29 cellular contexts compared by ENCODE assay signal in the genomic region with DNA sequence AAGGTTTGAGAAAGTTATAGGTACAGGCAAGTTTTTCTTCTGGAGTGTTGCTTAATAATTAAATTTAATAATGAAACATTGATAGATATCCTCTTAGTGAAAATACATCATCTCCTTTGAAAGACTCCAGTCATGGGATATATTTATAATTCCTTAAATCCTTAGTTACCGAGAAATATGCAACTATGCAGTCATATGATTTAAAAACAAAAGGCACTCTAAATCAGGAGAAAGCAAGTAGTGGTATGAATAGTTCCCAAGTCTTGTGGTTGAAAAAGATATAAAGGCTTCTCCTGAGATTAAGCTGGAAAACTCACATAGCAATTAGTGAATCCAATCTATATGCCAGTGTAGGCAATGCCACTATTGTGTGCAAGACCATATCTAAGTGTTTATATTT.
"Had no signal": no experiment of that assay in that cellular context is flagged by ENCODE, and none has a peak within 500 bp of the region (broad histone marks: within the 10 kb centered on the region; RNA-seq: fewer than 3 reads in every experiment).

No MANE protein-coding gene starts in this region.

- H3K9me3 ChIP-seq: body of pancreas, breast epithelium had no signal

- H3K4me1 ChIP-seq: body of pancreas, breast epithelium had no signal

- H3K36me3 ChIP-seq: brain microvascular endothelial cell, breast epithelium had no signal

- H3K27ac ChIP-seq: body of pancreas, brain microvascular endothelial cell, breast epithelium, VCaP had no signal

- DNase-seq: activated B cell treated with CpG ODN at 0.5 μM for 24 hours; activated CD4-positive, alpha-beta memory T cell treated with anti-CD3 and anti-CD28 coated beads, Interleukin-2, amount 10 ng/mL, durations not matched to agents 7 days and 5 days; activated CD4-positive, alpha-beta T cell treated with anti-CD3 and anti-CD28 coated beads for 4 hours; activated CD4-positive, alpha-beta T cell treated with anti-CD3 and anti-CD28 coated beads, Interleukin-2, amount 10 ng/mL, durations not matched to agents 24 days and 14 days; activated CD4-positive, alpha-beta T cell treated with anti-CD3 and anti-CD28 coated beads, Interleukin-2, amount 50 U/mL, for 48 hours; activated CD4-positive, CD25-positive, alpha-beta regulatory T cell treated with anti-CD3 and anti-CD28 coated beads, Interleukin-2, amount 50 U/mL, for 72 hours; activated CD8-positive, alpha-beta memory T cell treated with anti-CD3 and anti-CD28 coated beads for 24 hours; activated CD8-positive, alpha-beta memory T cell treated with anti-CD3 and anti-CD28 coated beads, Interleukin-2, amount 10 ng/mL, durations not matched to agents 7 days and 5 days; activated CD8-positive, alpha-beta memory T cell treated with anti-CD3 and anti-CD28 coated beads, Interleukin-2, amount 50 U/mL, for 48 hours; activated CD8-positive, alpha-beta T cell treated with anti-CD3 and anti-CD28 coated beads, Interleukin-2, amount 10 ng/mL, durations not matched to agents 7 days and 5 days; activated effector memory CD4-positive, alpha-beta T cell treated with Interleukin-2 at 50 U/mL for 16 hours; activated gamma-delta T cell; activated naive CD4-positive, alpha-beta T cell treated with anti-CD3 and anti-CD28 coated beads, Interleukin-2, amount 10 ng/mL, durations not matched to agents 7 days and 5 days; activated naive CD4-positive, alpha-beta T cell treated with Interleukin-2 at 50 U/mL for 16 hours; activated naive CD8-positive, alpha-beta T cell treated with anti-CD3 and anti-CD28 coated beads, Interleukin-2, amount 10 ng/mL, durations not matched to agents 7 days and 5 days; activated naive CD8-positive, alpha-beta T cell treated with anti-CD3 and anti-CD28 coated beads, Interleukin-2, amount 50 U/mL, for 24 hours; activated T-cell treated with anti-CD3 and anti-CD28 coated beads, Interleukin-2, amount 50 U/mL, for 24 hours; activated T-cell treated with anti-CD3 and anti-CD28 coated beads, Interleukin-2, amount 50 U/mL, for 48 hours; amniotic stem cell; aorta; body of pancreas; brain microvascular endothelial cell; central memory CD4-positive, alpha-beta T cell; T-helper 1 cell; T-helper 2 cell; T-helper 9 cell had no signal

- H3K27me3 ChIP-seq: body of pancreas, brain microvascular endothelial cell, breast epithelium had no signal

- H3K4me3 ChIP-seq: body of pancreas, breast epithelium had no signal

- FAIRE-seq: astrocyte had no signal

- ATAC-seq: activated CD8-positive, alpha-beta memory T cell treated with anti-CD3 and anti-CD28 coated beads, Interleukin-2, amount 10 ng/mL, durations not matched to agents 7 days and 5 days; activated CD8-positive, alpha-beta T cell treated with anti-CD3 and anti-CD28 coated beads, Interleukin-2, amount 10 ng/mL, durations not matched to agents 7 days and 5 days; activated naive CD8-positive, alpha-beta T cell treated with anti-CD3 and anti-CD28 coated beads, Interleukin-2, amount 50 U/mL, for 24 hours; body of pancreas had no signal
